In the genomic region with DNA sequence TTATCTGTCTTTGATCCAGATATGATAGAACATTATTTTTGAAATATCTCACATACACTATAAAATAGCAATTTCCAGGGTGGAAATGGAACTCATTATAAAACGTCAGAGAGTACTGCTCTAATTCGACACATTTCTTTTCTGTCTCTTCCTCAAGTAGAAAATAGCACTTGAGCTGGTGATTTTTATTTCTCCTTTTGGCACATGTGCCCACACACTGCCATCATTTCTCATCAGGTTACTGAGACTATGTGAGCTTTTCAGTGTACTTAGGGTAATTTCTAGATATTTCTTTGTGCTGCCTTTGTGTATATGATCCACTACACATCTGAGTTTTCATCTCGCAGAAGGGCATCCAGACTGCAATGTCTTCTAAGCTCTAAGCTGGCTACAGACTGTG, we compare ENCODE assay signal across 8 cellular contexts.
A peak's percentile ranks its signal among the peaks of the same experiment; 100 is the strongest.
DNase-seq lines count a peak whose midpoint lies in the region; ATAC-seq and TF ChIP-seq lines count a peak whose summit lies in the region.

No MANE protein-coding gene starts in this region.

- H3K4me3 ChIP-seq in left ventricle myocardium inferior (no peak overlapping the region), subcutaneous abdominal adipose tissue (ENCODE audit: low read depth in 1 of 5, low read length in 5 of 5) (no peak overlapping the region), spleen (no peak overlapping the region)

- ATAC-seq in HG03378 (IDR thresholded peaks at IDR 0.05; ENCODE audit: unreplicated experiment) = no peak

- peaks cover 82% of the 10 kb centered on the region for H3K36me3 Mint-ChIP-seq in activated T-cell treated with anti-CD3 and anti-CD28 coated beads, Interleukin-2, amount 50 U/mL, for 24 hours (ENCODE audit: low read depth)
- peaks cover 63% of the 10 kb centered on the region for H3K36me3 Mint-ChIP-seq in T-helper 1 cell treated with Interleukin-12 subunit alpha and Interleukin-12 subunit beta and Interleukin-4 antibody, amounts not matched to agents 30 μg/mL and 1 μg/mL, for 36 hours (ENCODE audit: low read depth)

- H3K27me3 Mint-ChIP-seq in activated T-cell treated with anti-CD3 and anti-CD28 coated beads, Interleukin-2, amount 50 U/mL, for 24 hours = no peaks in the 10 kb centered on the region
- no peaks in the 10 kb centered on the region for H3K27me3 Mint-ChIP-seq in T-helper 1 cell treated with Interleukin-12 subunit alpha and Interleukin-12 subunit beta and Interleukin-4 antibody, amounts not matched to agents 30 μg/mL and 1 μg/mL, for 36 hours (ENCODE audit: low read depth)

- WGBS in spleen, 5 donors = 46 to 55% (median 50%) methylated on average over 3 of the region's 3 CpGs

- no peak overlapping the region for H3K9ac ChIP-seq in subcutaneous abdominal adipose tissue (ENCODE audit: low read length in 5 of 5)

- no peak for TF ChIP-seq POLR2A in spleen (IDR thresholded peaks at IDR 0.05)

- H3K27ac ChIP-seq in left ventricle myocardium inferior (replicated peaks) (peak overlapping the region; percentile 15), subcutaneous abdominal adipose tissue (ENCODE audit: low read depth, low read length) (peak overlapping the region; percentile 68), spleen (peak overlapping the region in 4 of 8 donors; percentile 1 to 70 (median 51))

- H3K9me3 Mint-ChIP-seq in activated T-cell treated with anti-CD3 and anti-CD28 coated beads, Interleukin-2, amount 50 U/mL, for 24 hours = peaks cover 9% of the 10 kb centered on the region
- H3K9me3 Mint-ChIP-seq in T-helper 1 cell treated with Interleukin-12 subunit alpha and Interleukin-12 subunit beta and Interleukin-4 antibody, amounts not matched to agents 30 μg/mL and 1 μg/mL, for 36 hours = peaks cover 14% of the 10 kb centered on the region

- TF ChIP-seq CTCF in left ventricle myocardium inferior (IDR thresholded peaks at IDR 0.05; ENCODE audit: borderline replicate concordance) (no peak), spleen (IDR thresholded peaks at IDR 0.05 in 8 of 11, conservative IDR thresholded peaks at IDR 0.05 in 3 of 11) (no peak)

- H3K9me3 ChIP-seq in left ventricle myocardium inferior (replicated peaks) (no peaks in the 10 kb centered on the region), subcutaneous abdominal adipose tissue (ENCODE audit: control insufficient read depth in 5 of 5, low read length in 5 of 5) (no peaks in the 10 kb centered on the region), spleen (no peaks in the 10 kb centered on the region)

- peak overlapping the region; percentile 97 for H3K27ac Mint-ChIP-seq in activated T-cell treated with anti-CD3 and anti-CD28 coated beads, Interleukin-2, amount 50 U/mL, for 24 hours
- H3K27ac Mint-ChIP-seq in T-helper 1 cell treated with Interleukin-12 subunit alpha and Interleukin-12 subunit beta and Interleukin-4 antibody, amounts not matched to agents 30 μg/mL and 1 μg/mL, for 36 hours = peak overlapping the region; percentile 92

- H3K4me1 ChIP-seq in left ventricle myocardium inferior (peaks cover 18% of the 10 kb centered on the region), subcutaneous abdominal adipose tissue (ENCODE audit: control insufficient read depth in 5 of 5, insufficient read depth in 5 of 5, low read length in 5 of 5) (peaks cover 7 to 29% (median 24%) of the 10 kb centered on the region in 5 donors), spleen (peaks cover 3 to 63% (median 26%) of the 10 kb centered on the region in 6 donors)

- H3K27me3 ChIP-seq in left ventricle myocardium inferior (ENCODE audit: low read depth) (no peaks in the 10 kb centered on the region), subcutaneous abdominal adipose tissue (ENCODE audit: control insufficient read depth in 5 of 5, insufficient read depth in 4 of 5, low read length in 5 of 5) (no peaks in the 10 kb centered on the region), spleen (replicated peaks in 1 of 7) (no peaks in the 10 kb centered on the region)

- H3K36me3 ChIP-seq in left ventricle myocardium inferior (no peaks in the 10 kb centered on the region), subcutaneous abdominal adipose tissue (ENCODE audit: control insufficient read depth in 5 of 5, insufficient read depth in 5 of 5, low read length in 5 of 5) (peaks cover 0 to 15% (median 6%) of the 10 kb centered on the region in 5 donors), spleen (peaks cover 0 to 67% (median 27%) of the 10 kb centered on the region in 6 donors)

- H3K4me1 Mint-ChIP-seq in activated T-cell treated with anti-CD3 and anti-CD28 coated beads, Interleukin-2, amount 50 U/mL, for 24 hours (ENCODE audit: low read depth) = peaks cover 76% of the 10 kb centered on the region
- peaks cover 51% of the 10 kb centered on the region for H3K4me1 Mint-ChIP-seq in T-helper 1 cell treated with Interleukin-12 subunit alpha and Interleukin-12 subunit beta and Interleukin-4 antibody, amounts not matched to agents 30 μg/mL and 1 μg/mL, for 36 hours (ENCODE audit: low read depth)

- no peak for DNase-seq in activated T-cell treated with anti-CD3 and anti-CD28 coated beads, Interleukin-2, amount 50 U/mL, for 24 hours
- DNase-seq in activated T-cell treated with anti-CD3 and anti-CD28 coated beads, Interleukin-2, amount 50 U/mL, for 1 hour = no peak
- no peak for DNase-seq in left ventricle myocardium inferior
- no peak for DNase-seq in spleen
- no peak for DNase-seq in posterior cingulate gyrus

- H3K4me3 Mint-ChIP-seq in activated T-cell treated with anti-CD3 and anti-CD28 coated beads, Interleukin-2, amount 50 U/mL, for 24 hours = peak overlapping the region; percentile 54
- H3K4me3 Mint-ChIP-seq in T-helper 1 cell treated with Interleukin-12 subunit alpha and Interleukin-12 subunit beta and Interleukin-4 antibody, amounts not matched to agents 30 μg/mL and 1 μg/mL, for 36 hours = peak overlapping the region; percentile 12

- intact Hi-C loops in left ventricle myocardium inferior (cut with micrococcal nuclease) (no loop called here), spleen (cut with DNase I; ENCODE audit: low total_unique reads) (no loop called here), posterior cingulate gyrus (cut with DNase I) (loop anchor here (5.0 kb wide), 1 partner anchor 61 kb away; a partner anchor contains a TSS)
